21 cellular contexts compared by ENCODE assay signal in the genomic region with DNA sequence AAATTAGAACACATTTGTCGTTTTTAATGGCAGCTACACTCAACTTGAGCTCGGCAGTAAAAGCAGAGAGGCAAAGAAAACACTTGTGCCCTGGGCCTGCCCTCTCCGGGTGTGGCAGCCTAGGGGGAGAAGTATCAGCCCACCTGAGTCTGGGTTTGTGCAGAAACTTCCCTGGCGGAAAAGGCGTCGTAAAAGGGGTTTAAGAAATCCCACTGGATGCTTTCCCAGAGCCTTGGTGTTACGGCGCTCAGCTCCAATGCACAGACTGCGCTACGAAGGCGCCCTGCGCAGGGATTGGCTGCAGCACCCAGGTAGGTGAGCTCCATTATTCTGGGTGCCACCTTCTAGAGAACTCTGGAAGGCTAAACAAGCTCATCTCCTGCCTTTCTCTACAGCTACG.
A peak's percentile ranks its signal among the peaks of the same experiment; 100 is the strongest.
DNase-seq lines count a peak whose midpoint lies in the region; ATAC-seq and TF ChIP-seq lines count a peak whose summit lies in the region.
"Had no signal": no experiment of that assay in that cellular context is flagged by ENCODE, and none has a peak within 500 bp of the region (broad histone marks: within the 10 kb centered on the region; RNA-seq: fewer than 3 reads in every experiment).

No MANE protein-coding gene starts in this region.

- H3K27ac ChIP-seq in CD4-positive, CD25-positive, alpha-beta regulatory T cell (ENCODE audit: insufficient read depth, low read length, poor library complexity, severe bottlenecking), result no peak overlapping the region

- intact Hi-C loops in natural killer cell (cut with micrococcal nuclease), result loop anchor here (10.0 kb wide), 1 partner anchor 1704 kb away; no protein-coding TSS in a partner anchor

- peaks cover 22% of the 10 kb centered on the region for H3K4me1 ChIP-seq in CD4-positive, CD25-positive, alpha-beta regulatory T cell (ENCODE audit: control insufficient read depth, insufficient read depth, low read length, poor library complexity, severe bottlenecking)

- peak overlapping the region in 2 of 3 donors; percentile 45 to 50 for H3K27ac Mint-ChIP-seq in CD4-positive, CD25-positive, alpha-beta regulatory T cell
- H3K27ac Mint-ChIP-seq in central memory CD8-positive, alpha-beta T cell (ENCODE audit: low read depth), result peak overlapping the region; percentile 94
- peak overlapping the region; percentile 88 to 90 for H3K27ac Mint-ChIP-seq in natural killer cell
- H3K27ac Mint-ChIP-seq: CD4-positive, alpha-beta T cell; HFFc6 had no signal

- no peak for DNase-seq in CD4-positive, CD25-positive, alpha-beta regulatory T cell
- DNase-seq in D341Med (ENCODE audit: low spot score), result peak; percentile 34
- no peak for DNase-seq in central memory CD8-positive, alpha-beta T cell (ENCODE audit: low spot score in 2 of 2)
- no peak for DNase-seq in natural killer cell
- DNase-seq in SW 1271 (lab: John Stamatoyannopoulos, UW), result no peak
- no peak for DNase-seq in iPS-NIHi11 (ENCODE audit: low spot score)
- DNase-seq in NCI-H2171 (lab: John Stamatoyannopoulos, UW), result no peak
- DNase-seq: ACHN; Calu3; CD4-positive, alpha-beta T cell; HFFc6; KG1; NCI-H1092; NCI-H2107; NCI-H226; NCI-H526; NK-92 treated with Interleukin-12 subunit alpha and Interleukin-12 subunit beta, amount 100 ng/mL, for 24 hours; SHP77 had no signal

- no peak for TF ChIP-seq CTCF in natural killer cell (IDR thresholded peaks at IDR 0.05)

- no peak for ATAC-seq in CD4-positive, CD25-positive, alpha-beta regulatory T cell (ENCODE audit: low read depth in 2 of 2)
- ATAC-seq in central memory CD8-positive, alpha-beta T cell (replicated peaks; ENCODE audit: extremely low read depth, poor library complexity, severe bottlenecking), result no peak
- ATAC-seq in natural killer cell (no peak), HG03159 (IDR thresholded peaks at IDR 0.05; ENCODE audit: unreplicated experiment) (no peak)
- ATAC-seq: HepG2, SK-N-SH treated with all-trans-retinoic acid at 6 μM for 48 hours had no signal

- H3K9me3 ChIP-seq in CD4-positive, CD25-positive, alpha-beta regulatory T cell (ENCODE audit: control insufficient read depth in 2 of 2, low read length in 2 of 2), result no peaks in the 10 kb centered on the region

- H3K4me1 Mint-ChIP-seq in CD4-positive, CD25-positive, alpha-beta regulatory T cell, result peaks cover 13 to 55% (median 37%) of the 10 kb centered on the region in 4 donors
- H3K4me1 Mint-ChIP-seq in central memory CD8-positive, alpha-beta T cell, result peaks cover 62% of the 10 kb centered on the region
- H3K4me1 Mint-ChIP-seq in natural killer cell, result peaks cover 86 to 96% of the 10 kb centered on the region in 2 donors

- H3K36me3 Mint-ChIP-seq in CD4-positive, CD25-positive, alpha-beta regulatory T cell, result no peaks in the 10 kb centered on the region
- H3K36me3 Mint-ChIP-seq in central memory CD8-positive, alpha-beta T cell (ENCODE audit: insufficient read depth), result peaks cover 8% of the 10 kb centered on the region
- no peaks in the 10 kb centered on the region for H3K36me3 Mint-ChIP-seq in natural killer cell

- H3K27me3 ChIP-seq in CD4-positive, CD25-positive, alpha-beta regulatory T cell (ENCODE audit: control insufficient read depth, insufficient read depth, low read length), result no peaks in the 10 kb centered on the region

- H3K4me3 ChIP-seq in CD4-positive, CD25-positive, alpha-beta regulatory T cell (ENCODE audit: low read depth, low read length), result peak overlapping the region; percentile 11

- no peak overlapping the region for H3K4me3 Mint-ChIP-seq in CD4-positive, CD25-positive, alpha-beta regulatory T cell
- peak overlapping the region; percentile 53 for H3K4me3 Mint-ChIP-seq in central memory CD8-positive, alpha-beta T cell
- peak overlapping the region; percentile 91 for H3K4me3 Mint-ChIP-seq in natural killer cell
- H3K4me3 Mint-ChIP-seq: CD4-positive, alpha-beta T cell; HFFc6 had no signal

- no peaks in the 10 kb centered on the region for H3K27me3 Mint-ChIP-seq in CD4-positive, CD25-positive, alpha-beta regulatory T cell
- no peaks in the 10 kb centered on the region for H3K27me3 Mint-ChIP-seq in central memory CD8-positive, alpha-beta T cell
- H3K27me3 Mint-ChIP-seq in natural killer cell (ENCODE audit: low read depth in 2 of 2), result no peaks in the 10 kb centered on the region
- H3K27me3 Mint-ChIP-seq: CD4-positive, alpha-beta T cell had no signal

- H3K36me3 ChIP-seq in CD4-positive, CD25-positive, alpha-beta regulatory T cell (ENCODE audit: control insufficient read depth, insufficient read depth, low read length), result no peaks in the 10 kb centered on the region

- peaks cover 0 to 5% (median 0%) of the 10 kb centered on the region in 7 donors for H3K9me3 Mint-ChIP-seq in CD4-positive, CD25-positive, alpha-beta regulatory T cell
- H3K9me3 Mint-ChIP-seq in central memory CD8-positive, alpha-beta T cell, result no peaks in the 10 kb centered on the region
- H3K9me3 Mint-ChIP-seq in natural killer cell, result no peaks in the 10 kb centered on the region
- H3K9me3 Mint-ChIP-seq: CD4-positive, alpha-beta T cell; HFFc6 had no signal

Comparison
In these comparisons a context has a peak if more than half of its experiments do, and no peak if none do; other contexts are left out.
1. H3K4me3 Mint-ChIP-seq: peak in central memory CD8-positive, alpha-beta T cell (single experiment) and natural killer cell (single experiment); none in CD4-positive, CD25-positive, alpha-beta regulatory T cell (0 of 4).
2. Peak in every context shown above with its lines, with median percentiles within 50 percentile points of each other: H3K27ac Mint-ChIP-seq.